Comparison of ENCODE assay signal across 8 cellular contexts in genomic region chr5:69414885-69415583, GRCh38. TPM values are rescaled to one million over a fixed set of nuclear protein-coding genes. Genes with fewer than 3 reads are reported as not detected.
DNase-seq lines count a peak whose midpoint lies in the region; TF ChIP-seq lines count a peak whose summit lies in the region.

Gene MARVELD2 (plus strand): TSS chr5:69415116. CDS start chr5:69419386, 4,270 bp downstream.

- intact Hi-C loops in mammary epithelial cell (cut with micrococcal nuclease), result loop anchor here (1.0 to 2.0 kb wide), 2 partner anchors 77 to 322 kb away; partner anchors contain the start of gene OCLN

- peak within 1 kb of the TSS; percentile 90 for H2AFZ ChIP-seq in mammary epithelial cell (ENCODE audit: low read depth, low read length)

- H3K9me3 ChIP-seq in mammary epithelial cell (replicated peaks; ENCODE audit: insufficient read depth, low read length), result no peaks in the 10 kb centered on the region

- peak in 1 of 2 donors; percentile 74 for TF ChIP-seq CTCF in mammary epithelial cell (conservative IDR thresholded peaks at IDR 0.05 in 1 of 2, IDR thresholded peaks at IDR 0.05 in 1 of 2; ENCODE audit: extremely low read depth in 1 of 2, insufficient read depth in 1 of 2, low read depth in 1 of 2, low read length in 2 of 2)

- peak within 1 kb of the TSS; percentile 100 for H3K9ac ChIP-seq in mammary epithelial cell (ENCODE audit: insufficient read depth, low read length)

- no TSS peak for BruUV-seq in mammary epithelial cell (replicated peaks; lab: Mats Ljungman, UMichigan)

- H3K4me3 ChIP-seq in mammary epithelial cell (replicated peaks in 1 of 3; ENCODE audit: insufficient read depth in 1 of 3, low read depth in 2 of 3, low read length in 3 of 3), result peak within 1 kb of the TSS; percentile 68 to 86 (median 77)

- no peaks in the 10 kb centered on the region for H4K20me1 ChIP-seq in mammary epithelial cell (ENCODE audit: insufficient read depth, low read length)

- peak within 1 kb of the TSS; percentile 97 for H3K4me2 ChIP-seq in mammary epithelial cell (ENCODE audit: insufficient read depth, low read depth, low read length)

- H3K27ac ChIP-seq in mammary epithelial cell (ENCODE audit: insufficient read depth, low read depth, low read length), result peak within 1 kb of the TSS; percentile 95

- peaks cover 13% of the 10 kb centered on the region for H3K36me3 ChIP-seq in mammary epithelial cell (ENCODE audit: insufficient read depth, low read length)

- peaks cover 45% of the 10 kb centered on the region for H3K79me2 ChIP-seq in mammary epithelial cell (ENCODE audit: insufficient read depth, low read length)

- CTCF ChIA-PET in mammary epithelial cell (lab: Charles Lee; ENCODE audit: low non-redundant PET), result no interaction called here

- in situ Hi-C loops in mammary epithelial cell (cut with MboI; ENCODE audit: low sequenced_read_pairs in 2 of 2), result loop anchor here in 1 of 2 donors (10.0 kb wide), 1 partner anchor 80 kb away; the partner anchor contains the start of gene OCLN

- peak; percentile 91 for DNase-seq in NCI-H2081 (lab: John Stamatoyannopoulos, UW)
- DNase-seq in NCI-H2081 treated with DMSO at 0.1 percent for 48 hours (lab: John Stamatoyannopoulos, UW), result no peak
- peak; percentile 95 for DNase-seq in HT-29 (ENCODE audit: low spot score)
- DNase-seq in T-helper 2 cell, result peak; percentile 2 to 41 (median 18)
- peak; percentile 93 for DNase-seq in mammary epithelial cell
- peak; percentile 95 for DNase-seq in iPS-NIHi11 (ENCODE audit: low spot score)
- DNase-seq in stimulated activated CD4-positive, alpha-beta T cell treated with anti-CD3 and anti-CD28 coated beads, Interleukin-12 subunit alpha, Interleukin-12 subunit beta, amount 100 ng/mL, for 24 hours (ENCODE audit: low read depth in 2 of 2), result peak; percentile 13 to 45
- DNase-seq in A172 (ENCODE audit: low spot score), result no peak

- 1% methylated on average over 14 of the region's 78 CpGs for WGBS in mammary epithelial cell (ENCODE audit: low coverage, missing lambda C conversion rate)

- H3K27me3 ChIP-seq in mammary epithelial cell (ENCODE audit: insufficient read depth, low read length), result no peaks in the 10 kb centered on the region

- H3K4me1 ChIP-seq in mammary epithelial cell (ENCODE audit: insufficient read depth, low read length), result peaks cover 12% of the 10 kb centered on the region

- dilution Hi-C loops in mammary epithelial cell (cut with HindIII; ENCODE audit: low sequenced_read_pairs), result no loop called here

RNA-seq across cellular contexts. Expression of gene MARVELD2, which starts in this region (rescaled TPM):
- 21.8 and 26.7 TPM in 2 replicates for total RNA-seq in HT-29 (2014; rRNA removed; shearing (Covaris generic))
- 10 to 100 TPM; 35.3 to 52.0 TPM for total RNA-seq in mammary epithelial cell
- polyA plus RNA-seq in mammary epithelial cell, result 26.6 TPM
- polyA minus RNA-seq in mammary epithelial cell, result 41.7 TPM
- total RNA-seq in A172 (2014; rRNA removed; shearing (Covaris generic)), result not detected in 2 replicates

Comparison
In these comparisons a context has a peak if more than half of its experiments do, and no peak if none do; other contexts are left out.
1. RNA of gene MARVELD2 (total RNA-seq): 35.3 to 52.0 TPM in mammary epithelial cell and 21.8 to 26.7 TPM in HT-29; not detected in A172; every median in the first group is over 10 times any median in the second.
2. DNase-seq: peak in NCI-H2081 (2 of 2), HT-29 (single experiment), T-helper 2 cell (5 of 5), mammary epithelial cell (single experiment), iPS-NIHi11 (single experiment) and stimulated activated CD4-positive, alpha-beta T cell treated with anti-CD3 and anti-CD28 coated beads, Interleukin-12 subunit alpha, Interleukin-12 subunit beta, amount 100 ng/mL, for 24 hours (2 of 2); none in NCI-H2081 treated with DMSO at 0.1 percent for 48 hours (single experiment) and A172 (single experiment).